17 cellular contexts compared by ENCODE assay signal in genomic region chr4:176778063-176778462, GRCh38. TPM values are rescaled to one million over a fixed set of nuclear protein-coding genes. Genes with fewer than 3 reads are reported as not detected.
DNase-seq lines count a peak whose midpoint lies in the region; ATAC-seq and TF ChIP-seq lines count a peak whose summit lies in the region.
"Had no signal": no experiment of that assay in that cellular context is flagged by ENCODE, and none has a peak within 500 bp of the region (broad histone marks: within the 10 kb centered on the region; RNA-seq: fewer than 3 reads in every experiment).

No MANE protein-coding gene starts in this region.

- H3K9me3 Mint-ChIP-seq in neural progenitor cell: no peaks in the 10 kb centered on the region
- H3K9me3 Mint-ChIP-seq: CD14-positive monocyte had no signal

- H3K79me2 ChIP-seq in GM23248 (ENCODE audit: insufficient read depth): peaks cover 100% of the 10 kb centered on the region
- H3K79me2 ChIP-seq in SK-N-SH (ENCODE audit: insufficient read depth): peaks cover 100% of the 10 kb centered on the region
- H3K79me2 ChIP-seq in fibroblast of lung (ENCODE audit: control insufficient read depth, insufficient read depth, low read length): peaks cover 91% of the 10 kb centered on the region
- H3K79me2 ChIP-seq in trophoblast cell (ENCODE audit: control insufficient read depth, insufficient read depth, low read length, poor library complexity): no peaks in the 10 kb centered on the region
- H3K79me2 ChIP-seq in neural progenitor cell (ENCODE audit: low read depth): no peaks in the 10 kb centered on the region

- TF ChIP-seq EP300 in SK-N-SH (IDR thresholded peaks at IDR 0.05; ENCODE audit: borderline replicate concordance in 1 of 2, low read depth in 1 of 2, low read length in 1 of 2): no peak

- no peak overlapping the region for H3K18ac ChIP-seq in trophoblast cell (ENCODE audit: low read length)

- no peak overlapping the region for H2AK5ac ChIP-seq in trophoblast cell (ENCODE audit: low read length)

- no peak overlapping the region for H2BK120ac ChIP-seq in trophoblast cell (ENCODE audit: insufficient read depth, low read length, poor library complexity)

- no peak overlapping the region for H3K4ac ChIP-seq in trophoblast cell (ENCODE audit: low read depth, low read length)

- no peak overlapping the region for H3K14ac ChIP-seq in trophoblast cell (ENCODE audit: low read length)

- no peak for TF ChIP-seq RAD21 in SK-N-SH (IDR thresholded peaks at IDR 0.05; ENCODE audit: low read length)

- H3K9me3 ChIP-seq in GM23248 (ENCODE audit: low read depth): no peaks in the 10 kb centered on the region
- no peaks in the 10 kb centered on the region for H3K9me3 ChIP-seq in SK-N-SH
- H3K9me3 ChIP-seq in fibroblast of lung (ENCODE audit: control insufficient read depth, insufficient read depth, low read depth, low read length): no peaks in the 10 kb centered on the region
- no peaks in the 10 kb centered on the region for H3K9me3 ChIP-seq in trophoblast cell (ENCODE audit: insufficient read depth, low read depth, low read length)
- no peaks in the 10 kb centered on the region for H3K9me3 ChIP-seq in neural progenitor cell (ENCODE audit: low read depth)
- H3K9me3 ChIP-seq: heart right ventricle, right atrium auricular region had no signal

- peaks cover 2% of the 10 kb centered on the region for H3K27me3 Mint-ChIP-seq in neural progenitor cell (ENCODE audit: insufficient read depth, low read depth)
- H3K27me3 Mint-ChIP-seq: natural killer cell treated with Interleukin-12 subunit alpha and Interleukin-12 subunit beta and Interleukin-15 and Interleukin-18, amount 100 ng/mL, for 72 hours had no signal

- WGBS in GM23248 (ENCODE audit: low coverage in 1 of 2, low lambda C conversion rate in 2 of 2, missing lambda C conversion rate in 2 of 2), 2 experiments: 0 to 1% methylated on average over 2 of the region's 2 CpGs
- WGBS in SK-N-SH (ENCODE audit: low lambda C conversion rate): 1% methylated on average over 2 of the region's 2 CpGs
- WGBS in trophoblast cell (ENCODE audit: extremely low coverage, insufficient coverage, insufficient read length): no CpG with 5 or more reads among the region's 2 CpGs

- H3K4me1 Mint-ChIP-seq in neural progenitor cell: peaks cover 6% of the 10 kb centered on the region
- H3K4me1 Mint-ChIP-seq: CD14-positive monocyte had no signal

- no peak for ATAC-seq in GM19023 (IDR thresholded peaks at IDR 0.05; ENCODE audit: unreplicated experiment)
- ATAC-seq: activated T-cell treated with anti-CD3 and anti-CD28 coated beads, Interleukin-2, amount 50 U/mL, for 72 hours; heart right ventricle; natural killer cell treated with Interleukin-12 subunit alpha and Interleukin-12 subunit beta and Interleukin-15 and Interleukin-18, amount 100 ng/mL, for 72 hours had no signal

- CTCF ChIA-PET in SK-N-SH (lab: Yijun Ruan, JAX): interaction anchor here (1.7 kb wide), 1 partner anchor 269 kb away, joined by 3 read pairs; no protein-coding TSS in a partner anchor

- H3K36me3 Mint-ChIP-seq in neural progenitor cell: no peaks in the 10 kb centered on the region
- H3K36me3 Mint-ChIP-seq: CD14-positive monocyte; natural killer cell treated with Interleukin-12 subunit alpha and Interleukin-12 subunit beta and Interleukin-15 and Interleukin-18, amount 100 ng/mL, for 72 hours had no signal

- no peak overlapping the region for H3K27ac Mint-ChIP-seq in neural progenitor cell
- H3K27ac Mint-ChIP-seq: activated T-cell treated with anti-CD3 and anti-CD28 coated beads, Interleukin-2, amount 50 U/mL, for 72 hours; CD14-positive monocyte; natural killer cell treated with Interleukin-12 subunit alpha and Interleukin-12 subunit beta and Interleukin-15 and Interleukin-18, amount 100 ng/mL, for 72 hours had no signal

- POLR2A ChIA-PET in SK-N-SH (lab: Yijun Ruan, JAX): no interaction called here

- H3K23ac ChIP-seq in trophoblast cell (ENCODE audit: low read length): no peak overlapping the region

- H3K27ac ChIP-seq in GM23248 (peak overlapping the region; percentile 88), SK-N-SH (ENCODE audit: low read depth in 2 of 2, low read length in 1 of 2) (peak overlapping the region; percentile 43 to 92; a peak in 3 of 4 replicates), fibroblast of lung (ENCODE audit: insufficient read depth, low read length) (peak overlapping the region; percentile 41), trophoblast cell (ENCODE audit: low read depth, low read length) (no peak overlapping the region), neural progenitor cell (no peak overlapping the region)
- H3K27ac ChIP-seq: dorsolateral prefrontal cortex, heart right ventricle, right atrium auricular region had no signal

- H4K12ac ChIP-seq in trophoblast cell (ENCODE audit: low read depth, low read length): no peak overlapping the region

- H3K9ac ChIP-seq in GM23248 (peak overlapping the region; percentile 61), SK-N-SH (peak overlapping the region; percentile 23; the same call in 1 of the 2 replicates), fibroblast of lung (ENCODE audit: insufficient read depth, low read length) (no peak overlapping the region), trophoblast cell (ENCODE audit: low read length) (no peak overlapping the region), neural progenitor cell (no peak overlapping the region)

- TF ChIP-seq CTCF in SK-N-SH (IDR thresholded peaks at IDR 0.05): no peak
- TF ChIP-seq CTCF in fibroblast of lung (conservative IDR thresholded peaks at IDR 0.05 in 1 of 2, IDR thresholded peaks at IDR 0.05 in 1 of 2; ENCODE audit: low read depth in 1 of 2, low read length in 2 of 2): no peak
- TF ChIP-seq CTCF in retinal pigment epithelial cell (conservative IDR thresholded peaks at IDR 0.05; ENCODE audit: low read depth, low read length): no peak
- TF ChIP-seq CTCF in neural progenitor cell (IDR thresholded peaks at IDR 0.05): no peak

- no peak overlapping the region for H4K91ac ChIP-seq in trophoblast cell (ENCODE audit: low read depth, low read length)

- H3K4me2 ChIP-seq in GM23248 (ENCODE audit: unreplicated experiment) (peak overlapping the region; percentile 76), SK-N-SH (peak overlapping the region; percentile 61; the same call in 1 of the 2 replicates), fibroblast of lung (ENCODE audit: extremely low read depth, insufficient read depth, low read length) (peak overlapping the region; percentile 60), trophoblast cell (ENCODE audit: low read length) (no peak overlapping the region), neural progenitor cell (no peak overlapping the region)

- H3K27me3 ChIP-seq in GM23248 (replicated peaks; ENCODE audit: insufficient read depth) (no peaks in the 10 kb centered on the region), SK-N-SH (ENCODE audit: insufficient read depth) (no peaks in the 10 kb centered on the region), fibroblast of lung (ENCODE audit: control insufficient read depth, insufficient read depth, low read length) (no peaks in the 10 kb centered on the region), trophoblast cell (ENCODE audit: insufficient read depth, low read length) (no peaks in the 10 kb centered on the region), neural progenitor cell (no peaks in the 10 kb centered on the region)
- H3K27me3 ChIP-seq: dorsolateral prefrontal cortex, heart right ventricle, right atrium auricular region had no signal

- H3K79me1 ChIP-seq in trophoblast cell (ENCODE audit: low read length): no peaks in the 10 kb centered on the region

- no peak overlapping the region for H4K8ac ChIP-seq in trophoblast cell (ENCODE audit: low read depth, low read length)

- H3K4me1 ChIP-seq in GM23248 (ENCODE audit: insufficient read depth) (peaks cover 88% of the 10 kb centered on the region), SK-N-SH (ENCODE audit: control insufficient read depth in 1 of 2, insufficient read depth in 2 of 2, low read depth in 1 of 2, low read length in 1 of 2) (peaks cover 0 to 28% of the 10 kb centered on the region in 2 experiments; a peak in 3 of 4 replicates), fibroblast of lung (ENCODE audit: control insufficient read depth, extremely low read depth, insufficient read depth, low read length) (peaks cover 13% of the 10 kb centered on the region), trophoblast cell (ENCODE audit: control insufficient read depth in 1 of 2, insufficient read depth in 2 of 2, low read length in 2 of 2) (no peaks in the 10 kb centered on the region), neural progenitor cell (peaks cover 6% of the 10 kb centered on the region)

- DNase-seq in GM23248 (peak; percentile 92), SK-N-SH (no peak), fibroblast of lung (ENCODE audit: low read depth in 2 of 2) (peak; percentile 82 to 89), retinal pigment epithelial cell (ENCODE audit: low read depth) (peak; percentile 63), trophoblast cell (no peak), NCI-H446 treated with DMSO at 0.1 percent for 48 hours (lab: John Stamatoyannopoulos, UW) (no peak), neural progenitor cell (ENCODE audit: low spot score) (no peak)
- DNase-seq: activated T-cell treated with anti-CD3 and anti-CD28 coated beads, Interleukin-2, amount 50 U/mL, for 72 hours; DND-41; dorsolateral prefrontal cortex; heart right ventricle; NCI-H1105; stimulated activated naive CD4-positive, alpha-beta T cell had no signal

- H3F3A ChIP-seq in GM23248 (ENCODE audit: insufficient read depth): peaks cover 75% of the 10 kb centered on the region
- peaks cover 77% of the 10 kb centered on the region for H3F3A ChIP-seq in SK-N-SH (replicated peaks; ENCODE audit: insufficient read depth)
- no peaks in the 10 kb centered on the region for H3F3A ChIP-seq in neural progenitor cell (ENCODE audit: low read depth)

- H2AFZ ChIP-seq in GM23248: 0 out of 2 replicates have a peak overlapping the region, but pooled peaks have one; percentile 7
- no peak overlapping the region for H2AFZ ChIP-seq in SK-N-SH (ENCODE audit: low read depth)
- H2AFZ ChIP-seq in fibroblast of lung (ENCODE audit: low read length): no peak overlapping the region
- no peak overlapping the region for H2AFZ ChIP-seq in trophoblast cell (ENCODE audit: insufficient read depth, low read length, poor library complexity)
- no peak overlapping the region for H2AFZ ChIP-seq in neural progenitor cell (replicated peaks)

- H4K20me1 ChIP-seq in GM23248 (ENCODE audit: insufficient read depth) (0 out of 2 replicates have a peak, but pooled peaks cover 4% of the 10 kb centered on the region), SK-N-SH (ENCODE audit: insufficient read depth) (peaks cover 83% of the 10 kb centered on the region), fibroblast of lung (ENCODE audit: control insufficient read depth, extremely low read depth, insufficient read depth, low read length) (no peaks in the 10 kb centered on the region), neural progenitor cell (ENCODE audit: low read depth) (no peaks in the 10 kb centered on the region)

- 0 out of 2 replicates have a peak, but pooled peaks cover 1% of the 10 kb centered on the region for H3K36me3 ChIP-seq in GM23248 (ENCODE audit: low read depth)
- peaks cover 0 to 32% of the 10 kb centered on the region in 2 experiments for H3K36me3 ChIP-seq in SK-N-SH (replicated peaks in 1 of 2; ENCODE audit: control insufficient read depth in 1 of 2, insufficient read depth in 2 of 2, low read length in 1 of 2)
- no peaks in the 10 kb centered on the region for H3K36me3 ChIP-seq in fibroblast of lung (ENCODE audit: control insufficient read depth, insufficient read depth, low read length)
- no peaks in the 10 kb centered on the region for H3K36me3 ChIP-seq in trophoblast cell (ENCODE audit: control insufficient read depth in 1 of 2, insufficient read depth in 2 of 2, low read length in 2 of 2)
- H3K36me3 ChIP-seq in neural progenitor cell: no peaks in the 10 kb centered on the region
- H3K36me3 ChIP-seq: heart right ventricle, right atrium auricular region had no signal

- H2BK5ac ChIP-seq in trophoblast cell (ENCODE audit: low read depth, low read length, poor library complexity): no peak overlapping the region

- H3K9me2 ChIP-seq in GM23248 (ENCODE audit: insufficient read depth) (no peaks in the 10 kb centered on the region), SK-N-SH (no peaks in the 10 kb centered on the region)

- H2BK12ac ChIP-seq in trophoblast cell (ENCODE audit: low read length): no peak overlapping the region

- in situ Hi-C loops in GM23248 (cut with MboI): loop anchor here (25.0 kb wide), 2 partner anchors 259 to 559 kb away; no protein-coding TSS in a partner anchor

- H3K4me3 ChIP-seq in GM23248 (peak overlapping the region; percentile 61), SK-N-SH (ENCODE audit: low read depth in 2 of 2, low read length in 1 of 2) (peak overlapping the region in 1 of 2 experiments; percentile 27; a peak in 2 of 4 replicates), fibroblast of lung (replicated peaks in 1 of 4; ENCODE audit: control extremely low read depth in 1 of 4, insufficient read depth in 1 of 4, low read depth in 3 of 4, low read length in 4 of 4) (peak overlapping the region in 1 of 4 experiments; percentile 24), retinal pigment epithelial cell (ENCODE audit: low read length) (no peak overlapping the region), trophoblast cell (ENCODE audit: low read depth, low read length) (no peak overlapping the region), neural progenitor cell (no peak overlapping the region)
- H3K4me3 ChIP-seq: dorsolateral prefrontal cortex, heart right ventricle, right atrium auricular region had no signal

- H3K4me3 Mint-ChIP-seq in neural progenitor cell: no peak overlapping the region
- H3K4me3 Mint-ChIP-seq: activated T-cell treated with anti-CD3 and anti-CD28 coated beads, Interleukin-2, amount 50 U/mL, for 72 hours; CD14-positive monocyte; natural killer cell treated with Interleukin-12 subunit alpha and Interleukin-12 subunit beta and Interleukin-15 and Interleukin-18, amount 100 ng/mL, for 72 hours had no signal

RNA-seq across cellular contexts. Expression of gene VEGFC, which starts 14.7 kb away (rescaled TPM):
- total RNA-seq in GM23248 (2014; rRNA removed; shearing (Covaris generic)): 41.6 and 56.3 TPM in 2 replicates
- polyA plus RNA-seq in GM23248 (2016; fragmentation: Nextera tagmentation; extraction: Ambion mirVana) (20.6 and 21.7 TPM in 2 replicates), SK-N-SH (2012; rRNA removed) (81.9 and 84.7 TPM in 2 replicates), fibroblast of lung (74.2 and 100.0 TPM in 2 replicates)
- polyA plus RNA-seq in SK-N-SH (2012; cell fraction: cytosol; rRNA removed): 113 and 118 TPM in 2 replicates
- 98.6 and 151 TPM in 2 replicates for polyA plus RNA-seq in SK-N-SH (2012; cell fraction: nucleus; rRNA removed)
- total RNA-seq in fibroblast of lung (49.6 and 67.2 TPM in 2 replicates), neural progenitor cell (ENCODE audit: low replicate concordance) (1.3 and 1.6 TPM in 2 replicates)
- polyA plus RNA-seq in fibroblast of lung (2012): 59.1 and 91.8 TPM in 2 replicates
- polyA minus RNA-seq in fibroblast of lung (ENCODE audit: low replicate concordance): 48.9 and 59.6 TPM in 2 replicates
- 1.7 and 1.9 TPM in 2 replicates for polyA plus RNA-seq in trophoblast cell (2013)
- total RNA-seq: activated T-cell treated with anti-CD3 and anti-CD28 coated beads, Interleukin-2, amount 50 U/mL, for 72 hours; natural killer cell treated with Interleukin-12 subunit alpha and Interleukin-12 subunit beta and Interleukin-15 and Interleukin-18, amount 100 ng/mL, for 72 hours had no signal
- polyA plus RNA-seq: CD14-positive monocyte had no signal

Comparison
In these comparisons a context has a peak if more than half of its experiments do, and no peak if none do; other contexts are left out.
1. DNase-seq: peak in GM23248 (single experiment), fibroblast of lung (2 of 2) and retinal pigment epithelial cell (single experiment); none in SK-N-SH (single experiment), trophoblast cell (0 of 2), NCI-H446 treated with DMSO at 0.1 percent for 48 hours (single experiment) and neural progenitor cell (single experiment).
2. H3K27ac ChIP-seq: peak in GM23248 (single experiment), SK-N-SH (2 of 2) and fibroblast of lung (single experiment); none in trophoblast cell (single experiment) and neural progenitor cell (single experiment).
3. H3K4me2 ChIP-seq: peak in GM23248 (single experiment), SK-N-SH (single experiment) and fibroblast of lung (single experiment); none in trophoblast cell (single experiment) and neural progenitor cell (single experiment).
4. H3K9ac ChIP-seq: peak in GM23248 (single experiment) and SK-N-SH (single experiment); none in fibroblast of lung (single experiment), trophoblast cell (single experiment) and neural progenitor cell (single experiment).
5. RNA of gene VEGFC, which starts 14.7 kb away (total RNA-seq): 49.6 to 67.2 TPM in fibroblast of lung and 41.6 to 56.3 TPM in GM23248; 1.3 to 1.6 TPM in neural progenitor cell; every median in the first group is over 10 times any median in the second.